1 cellular context compared by ENCODE assay signal in genomic region chr5:1555011-1555807, GRCh38.
A peak's percentile ranks its signal among the peaks of the same experiment; 100 is the strongest.
TF ChIP-seq lines count a peak whose summit lies in the region.

No MANE protein-coding gene starts in this region.

TF ChIP-seq in A549, 52 proteins besides CTCF, POLR2A, EP300 and RAD21 (continued from another document):
- TF ChIP-seq RARB (CRISPR knock-in tag; IDR thresholded peaks at IDR 0.05): peak; percentile 85
